In genomic region chr6:43910638-43911353, GRCh38 we compare ENCODE assay signal across 11 cellular contexts.
A peak's percentile ranks its signal among the peaks of the same experiment; 100 is the strongest.
DNase-seq lines count a peak whose midpoint lies in the region; ATAC-seq, FAIRE-seq and TF ChIP-seq lines count a peak whose summit lies in the region.
"Had no signal": no experiment of that assay in that cellular context is flagged by ENCODE, and none has a peak within 500 bp of the region (broad histone marks: within the 10 kb centered on the region; RNA-seq: fewer than 3 reads in every experiment).

No MANE protein-coding gene starts in this region.

- H2BK5ac ChIP-seq in H1 (ENCODE audit: low read depth, low read length) (peak overlapping the region; percentile 41), trophoblast cell (ENCODE audit: low read depth, low read length, poor library complexity) (no peak overlapping the region)

- TF ChIP-seq EP300 in H1 (IDR thresholded peaks at IDR 0.05; ENCODE audit: borderline replicate concordance in 1 of 2, low read depth in 2 of 2, low read length in 2 of 2), result no peak

- TF ChIP-seq CTCF in NB4 (IDR thresholded peaks at IDR 0.05; ENCODE audit: low read depth, low read length), result no peak
- TF ChIP-seq CTCF in H1 (IDR thresholded peaks at IDR 0.05; ENCODE audit: control extremely low read depth in 1 of 3, insufficient read depth in 1 of 3, low read depth in 1 of 3, low read length in 3 of 3), result no peak
- TF ChIP-seq CTCF in GM10248 (IDR thresholded peaks at IDR 0.05; ENCODE audit: control extremely low read depth, extremely low read depth, low read depth, missing control alignments), result no peak

- no peak overlapping the region for H3K23ac ChIP-seq in H1 (ENCODE audit: insufficient read length)
- no peak overlapping the region for H3K23ac ChIP-seq in trophoblast cell (ENCODE audit: low read length)

- DNase-seq in ELR (ENCODE audit: low read depth) (peak; percentile 56), NB4 (ENCODE audit: low read depth) (peak; percentile 57), H1 (ENCODE audit: low read depth in 1 of 2, low spot score in 2 of 2) (no peak), trophoblast cell (no peak), GM10248 (ENCODE audit: extremely low spot score) (no peak), SK-N-DZ (ENCODE audit: low spot score) (no peak), NCI-H748 (lab: John Stamatoyannopoulos, UW; ENCODE audit: unreplicated experiment) (no peak)
- DNase-seq: activated CD4-positive, alpha-beta T cell treated with anti-CD3 and anti-CD28 coated beads for 1 hour; activated naive CD4-positive, alpha-beta T cell treated with anti-CD3 and anti-CD28 coated beads, Interleukin-2, amount 10 ng/mL, durations not matched to agents 7 days and 5 days had no signal

- H3K4me3 ChIP-seq in NB4 (ENCODE audit: low read depth, low read length) (no peak overlapping the region), H1 (ENCODE audit: extremely low read depth in 1 of 4, insufficient read depth in 2 of 4, low read depth in 3 of 4, low read length in 4 of 4) (no peak overlapping the region), trophoblast cell (ENCODE audit: low read depth, low read length) (peak overlapping the region; percentile 31)
- H3K4me3 ChIP-seq: tibial nerve had no signal

- H4K20me1 ChIP-seq in H1 (replicated peaks in 1 of 2; ENCODE audit: control insufficient read depth in 1 of 2, insufficient read depth in 2 of 2, low read length in 2 of 2), result no peaks in the 10 kb centered on the region

- H2BK15ac ChIP-seq in H1 (ENCODE audit: low read length), result peak overlapping the region; percentile 38; the same call in 1 of the 2 replicates

- H3K79me2 ChIP-seq in H1 (ENCODE audit: control insufficient read depth in 1 of 2, insufficient read depth in 2 of 2, low read length in 2 of 2) (no peaks in the 10 kb centered on the region), trophoblast cell (ENCODE audit: control insufficient read depth, insufficient read depth, low read length, poor library complexity) (no peaks in the 10 kb centered on the region)

- POLR2A ChIA-PET in H1 (lab: Charles Lee; ENCODE audit: partially characterized antibody) (interaction anchor here (0.9 to 3.0 kb wide), 9 partner anchors 9 to 170 kb away, joined by 3 to 32 read pairs (median 4); no protein-coding TSS in a partner anchor), GM10248 (lab: Yijun Ruan, JAX) (no interaction called here)

- no peak overlapping the region for H3K9ac ChIP-seq in H1 (replicated peaks in 1 of 4; ENCODE audit: extremely low read depth in 1 of 4, low read depth in 3 of 4, low read length in 3 of 4)
- no peak overlapping the region for H3K9ac ChIP-seq in trophoblast cell (ENCODE audit: low read length)

- H3K4me2 ChIP-seq in H1 (ENCODE audit: insufficient read depth in 1 of 2, low read depth in 2 of 2, low read length in 2 of 2), result peak overlapping the region in 1 of 2 experiments; percentile 25; a peak in 2 of 4 replicates
- H3K4me2 ChIP-seq in trophoblast cell (ENCODE audit: low read length), result no peak overlapping the region

- no peaks in the 10 kb centered on the region for H3K23me2 ChIP-seq in H1 (ENCODE audit: low read depth, low read length)

- H3K14ac ChIP-seq in H1 (ENCODE audit: insufficient read length) (no peak overlapping the region), trophoblast cell (ENCODE audit: low read length) (no peak overlapping the region)

- H3K79me1 ChIP-seq in H1 (ENCODE audit: low read depth, low read length) (no peaks in the 10 kb centered on the region), trophoblast cell (ENCODE audit: low read length) (no peaks in the 10 kb centered on the region)

- H3K4ac ChIP-seq in H1 (replicated peaks; ENCODE audit: insufficient read length, low read depth, low read length) (no peak overlapping the region), trophoblast cell (ENCODE audit: low read depth, low read length) (no peak overlapping the region)

- WGBS in H1 (ENCODE audit: extremely low coverage in 1 of 2, insufficient coverage in 1 of 2, insufficient read length in 1 of 2, insufficient replicate concordance in 2 of 2, low coverage in 1 of 2, low lambda C conversion rate in 2 of 2, missing lambda C conversion rate in 1 of 2), 2 experiments, result 84% methylated on average over 6 of the region's 6 CpGs; no CpG with 5 or more reads in 1 of the 2 experiments
- no CpG with 5 or more reads among the region's 6 CpGs for WGBS in trophoblast cell (ENCODE audit: extremely low coverage, insufficient coverage, insufficient read length)

- H4K91ac ChIP-seq in H1 (replicated peaks; ENCODE audit: insufficient read length, low read length), result no peak overlapping the region
- H4K91ac ChIP-seq in trophoblast cell (ENCODE audit: low read depth, low read length), result no peak overlapping the region

- no peak overlapping the region for H3K56ac ChIP-seq in H1 (replicated peaks; ENCODE audit: insufficient read length, low read depth, low read length)

- TF ChIP-seq POLR2A in NB4 (IDR thresholded peaks at IDR 0.05; ENCODE audit: extremely low read depth, insufficient read length) (no peak), H1 (IDR thresholded peaks at IDR 0.05; ENCODE audit: control extremely low read depth in 1 of 2, low read depth in 2 of 2, low read length in 2 of 2) (no peak)

- H2AFZ ChIP-seq in H1 (ENCODE audit: low read length) (no peak overlapping the region), trophoblast cell (ENCODE audit: insufficient read depth, low read length, poor library complexity) (no peak overlapping the region)

- H2AK5ac ChIP-seq in H1 (ENCODE audit: low read depth, low read length) (no peak overlapping the region; the same call in 1 of the 2 replicates), trophoblast cell (ENCODE audit: low read length) (no peak overlapping the region)

- no peak for ATAC-seq in GM21423 (IDR thresholded peaks at IDR 0.05; ENCODE audit: unreplicated experiment)

- H3K27ac ChIP-seq in H1 (ENCODE audit: low read depth, low read length) (no peak overlapping the region), trophoblast cell (ENCODE audit: low read depth, low read length) (no peak overlapping the region)
- H3K27ac ChIP-seq: tibial nerve had no signal

- H2BK120ac ChIP-seq in H1 (replicated peaks; ENCODE audit: low read depth, low read length), result no peak overlapping the region
- no peak overlapping the region for H2BK120ac ChIP-seq in trophoblast cell (ENCODE audit: insufficient read depth, low read length, poor library complexity)

- no peak overlapping the region for H4K12ac ChIP-seq in trophoblast cell (ENCODE audit: low read depth, low read length)

- FAIRE-seq in H1 (lab: Jason Lieb, UNC), result no peak

- no peak for TF ChIP-seq RAD21 in H1 (IDR thresholded peaks at IDR 0.05 in 1 of 2, conservative IDR thresholded peaks at IDR 0.05 in 1 of 2; ENCODE audit: low read depth in 2 of 2, low read length in 2 of 2)

- H3K36me3 ChIP-seq in H1 (ENCODE audit: control insufficient read depth in 2 of 4, insufficient read depth in 4 of 4, low read length in 3 of 4) (no peaks in the 10 kb centered on the region), trophoblast cell (ENCODE audit: control insufficient read depth in 1 of 2, insufficient read depth in 2 of 2, low read length in 2 of 2) (no peaks in the 10 kb centered on the region)
- H3K36me3 ChIP-seq: tibial nerve had no signal

- 0 out of 2 replicates have a peak overlapping the region, but pooled peaks have one; percentile 72 for H2BK20ac ChIP-seq in H1 (ENCODE audit: low read length)

- H3K9me3 ChIP-seq in H1 (ENCODE audit: insufficient read depth in 2 of 2, low read depth in 1 of 2, low read length in 1 of 2), result no peaks in the 10 kb centered on the region
- H3K9me3 ChIP-seq in trophoblast cell (ENCODE audit: insufficient read depth, low read depth, low read length), result no peaks in the 10 kb centered on the region
- H3K9me3 ChIP-seq: tibial nerve had no signal

- H3K4me1 ChIP-seq in H1 (replicated peaks in 1 of 4; ENCODE audit: control insufficient read depth in 3 of 4, insufficient read depth in 4 of 4, low read length in 3 of 4) (peaks cover 0 to 20% (median 11%) of the 10 kb centered on the region in 4 experiments; a peak in 6 of 7 replicates), trophoblast cell (ENCODE audit: control insufficient read depth in 1 of 2, insufficient read depth in 2 of 2, low read length in 2 of 2) (no peaks in the 10 kb centered on the region)
- H3K4me1 ChIP-seq: tibial nerve had no signal

- CTCF ChIA-PET in H1 (lab: Charles Lee; ENCODE audit: partially characterized antibody) (interaction anchor here (0.8 to 6.7 kb wide), 10 partner anchors 10 to 168 kb away, joined by 3 to 42 read pairs (median 4); no protein-coding TSS in a partner anchor), GM10248 (lab: Yijun Ruan, JAX) (no interaction called here)

- H3K18ac ChIP-seq in H1 (ENCODE audit: extremely low read depth, low read length) (peak overlapping the region; percentile 33; the same call in 1 of the 2 replicates), trophoblast cell (ENCODE audit: low read length) (no peak overlapping the region)

- H3K27me3 ChIP-seq in H1 (replicated peaks in 1 of 4; ENCODE audit: control insufficient read depth in 3 of 4, extremely low read depth in 1 of 4, insufficient read depth in 3 of 4, low read length in 3 of 4) (no peaks in the 10 kb centered on the region), trophoblast cell (ENCODE audit: insufficient read depth, low read length) (no peaks in the 10 kb centered on the region)
- H3K27me3 ChIP-seq: tibial nerve had no signal

- H4K5ac ChIP-seq in H1 (ENCODE audit: insufficient read length, low read depth, low read length), result no peak overlapping the region

- peak overlapping the region; percentile 88 for H2BK12ac ChIP-seq in H1 (ENCODE audit: low read depth, low read length)
- no peak overlapping the region for H2BK12ac ChIP-seq in trophoblast cell (ENCODE audit: low read length)

- peak overlapping the region; percentile 54; the same call in 1 of the 2 replicates for H4K8ac ChIP-seq in H1 (ENCODE audit: extremely low read depth, insufficient read depth, low read length)
- H4K8ac ChIP-seq in trophoblast cell (ENCODE audit: low read depth, low read length), result no peak overlapping the region

TF ChIP-seq in H1, 55 proteins besides CTCF, POLR2A, EP300 and RAD21:
- TF ChIP-seq CBX8 (IDR thresholded peaks at IDR 0.05; ENCODE audit: borderline replicate concordance, low read depth, low read length) (no peak), CEBPB (IDR thresholded peaks at IDR 0.05; ENCODE audit: low read depth, low read length) (peak; percentile 66), EGR1 (IDR thresholded peaks at IDR 0.05; ENCODE audit: borderline replicate concordance, low read depth, low read length) (no peak), RXRA (IDR thresholded peaks at IDR 0.05; ENCODE audit: insufficient read depth, low read depth, low read length) (no peak)
TF ChIP-seq in H1: peak in this region for 1.

Comparison
In these comparisons a context has a peak if more than half of its experiments do, and no peak if none do; other contexts are left out.
1. DNase-seq: peak in ELR (single experiment) and NB4 (single experiment); none in H1 (0 of 2), trophoblast cell (0 of 2), GM10248 (single experiment), SK-N-DZ (single experiment) and NCI-H748 (single experiment).